6 cellular contexts compared by ENCODE assay signal in genomic region chr9:74044844-74045243, GRCh38.
"Had no signal": no experiment of that assay in that cellular context is flagged by ENCODE, and none has a peak within 500 bp of the region (broad histone marks: within the 10 kb centered on the region; RNA-seq: fewer than 3 reads in every experiment).

No MANE protein-coding gene starts in this region.

- DNase-seq: H9, HCEC 1CT, KBM-7 had no signal

- H3K27ac ChIP-seq: KMS-11 had no signal

- H3K9ac ChIP-seq: KMS-11 had no signal

- H2AFZ ChIP-seq: GM23338 had no signal

- H3K4me3 ChIP-seq: GM23338 had no signal

- ATAC-seq: GM23338 had no signal

- FAIRE-seq: HTR-8/SVneo had no signal

- H3K4me2 ChIP-seq: GM23338, KMS-11 had no signal
